ENCODE assay signal across 14 cellular contexts in genomic region chr2:240464514-240465241, GRCh38. TPM values are rescaled to one million over a fixed set of nuclear protein-coding genes. Genes with fewer than 3 reads are reported as not detected.
DNase-seq lines count a peak whose midpoint lies in the region; FAIRE-seq and TF ChIP-seq lines count a peak whose summit lies in the region.
"Had no signal": no experiment of that assay in that cellular context is flagged by ENCODE, and none has a peak within 500 bp of the region (broad histone marks: within the 10 kb centered on the region; RNA-seq: fewer than 3 reads in every experiment).

No MANE protein-coding gene starts in this region.

- no peaks in the 10 kb centered on the region for H3K9me3 Mint-ChIP-seq in T-helper 2 cell treated with Interferon-gamma antibody and Interleukin-4, amounts not matched to agents 5 μg/mL and 100 μg/mL, for 36 hours
- H3K9me3 Mint-ChIP-seq: CD4-positive, alpha-beta T cell had no signal

- H3K4me1 ChIP-seq in right atrium auricular region = no peaks in the 10 kb centered on the region
- H3K4me1 ChIP-seq in small intestine (ENCODE audit: control insufficient read depth in 2 of 2, insufficient read depth in 1 of 2, low read depth in 1 of 2, low read length in 1 of 2) = no peaks in the 10 kb centered on the region
- H3K4me1 ChIP-seq: parathyroid adenoma, vagina had no signal

- 93 to 96% (median 93%) methylated on average over 40 to 43 of the region's 43 CpGs for WGBS in small intestine, 3 donors

- no peak overlapping the region for H3K27ac Mint-ChIP-seq in T-helper 2 cell treated with Interferon-gamma antibody and Interleukin-4, amounts not matched to agents 5 μg/mL and 100 μg/mL, for 36 hours
- H3K27ac Mint-ChIP-seq: CD4-positive, alpha-beta T cell had no signal

- H3K4me3 Mint-ChIP-seq in T-helper 2 cell treated with Interferon-gamma antibody and Interleukin-4, amounts not matched to agents 5 μg/mL and 100 μg/mL, for 36 hours = no peak overlapping the region
- H3K4me3 Mint-ChIP-seq: CD4-positive, alpha-beta T cell had no signal

- no peaks in the 10 kb centered on the region for H3K4me1 Mint-ChIP-seq in T-helper 2 cell treated with Interferon-gamma antibody and Interleukin-4, amounts not matched to agents 5 μg/mL and 100 μg/mL, for 36 hours (ENCODE audit: low read depth)

- FAIRE-seq in small intestine (lab: Jason Lieb, UNC) = no peak
- FAIRE-seq: astrocyte, GM12878 had no signal

- H3K27me3 ChIP-seq in H7 (ENCODE audit: control insufficient read depth, insufficient read depth, low read length) (no peaks in the 10 kb centered on the region), WERI-Rb-1 (ENCODE audit: insufficient read depth, low read depth, severe bottlenecking) (no peaks in the 10 kb centered on the region), right atrium auricular region (no peaks in the 10 kb centered on the region), small intestine (ENCODE audit: control insufficient read depth in 2 of 2, insufficient read depth in 2 of 2, low read length in 2 of 2) (no peaks in the 10 kb centered on the region)
- H3K27me3 ChIP-seq: vagina had no signal

- intact Hi-C loops in posterior vena cava (cut with DNase I) = no loop called here

- DNase-seq in H7 = peak; percentile 33
- peak; percentile 8 for DNase-seq in WERI-Rb-1
- DNase-seq in right atrium auricular region (ENCODE audit: low spot score) = peak; percentile 52
- peak; percentile 78 for DNase-seq in posterior vena cava (ENCODE audit: low spot score)
- no peak for DNase-seq in small intestine
- no peak for DNase-seq in T-helper 2 cell treated with Interferon-gamma antibody and Interleukin-4, amounts not matched to agents 5 μg/mL and 100 μg/mL, for 36 hours (ENCODE audit: low spot score)
- no peak for DNase-seq in HuH-7 (ENCODE audit: low spot score)
- DNase-seq: NCI-H2107 had no signal

- no peaks in the 10 kb centered on the region for H3K9me3 ChIP-seq in WERI-Rb-1 (ENCODE audit: severe bottlenecking)
- H3K9me3 ChIP-seq in right atrium auricular region = no peaks in the 10 kb centered on the region
- H3K9me3 ChIP-seq in small intestine (ENCODE audit: control insufficient read depth, low read depth) = no peaks in the 10 kb centered on the region
- H3K9me3 ChIP-seq: vagina had no signal

- H3K27ac ChIP-seq in WERI-Rb-1 (no peak overlapping the region), right atrium auricular region (no peak overlapping the region), small intestine (ENCODE audit: low read depth in 1 of 2, low read length in 1 of 2) (no peak overlapping the region)
- H3K27ac ChIP-seq: parathyroid adenoma, SK-N-MC, vagina had no signal

- no peak overlapping the region for H3K4me3 ChIP-seq in H7 (ENCODE audit: insufficient read depth, low read depth, low read length)
- H3K4me3 ChIP-seq in WERI-Rb-1 (ENCODE audit: low read depth, low read length) = no peak overlapping the region
- H3K4me3 ChIP-seq in right atrium auricular region = no peak overlapping the region
- H3K4me3 ChIP-seq in small intestine (ENCODE audit: low read depth in 1 of 2, low read length in 2 of 2) = no peak overlapping the region
- H3K4me3 ChIP-seq: GM12878, SK-N-MC, vagina had no signal

- H3K36me3 ChIP-seq in H7 (replicated peaks; ENCODE audit: control insufficient read depth, insufficient read depth, low read length) (peaks cover 3% of the 10 kb centered on the region), WERI-Rb-1 (peaks cover 11% of the 10 kb centered on the region), right atrium auricular region (peaks cover 17% of the 10 kb centered on the region), small intestine (ENCODE audit: control insufficient read depth in 2 of 2, insufficient read depth in 2 of 2, low read length in 2 of 2) (no peaks in the 10 kb centered on the region)

- H3K27me3 Mint-ChIP-seq in T-helper 2 cell treated with Interferon-gamma antibody and Interleukin-4, amounts not matched to agents 5 μg/mL and 100 μg/mL, for 36 hours (ENCODE audit: low read depth) = no peaks in the 10 kb centered on the region
- H3K27me3 Mint-ChIP-seq: CD4-positive, alpha-beta T cell had no signal

- no peaks in the 10 kb centered on the region for H3K36me3 Mint-ChIP-seq in T-helper 2 cell treated with Interferon-gamma antibody and Interleukin-4, amounts not matched to agents 5 μg/mL and 100 μg/mL, for 36 hours (ENCODE audit: low read depth)

- TF ChIP-seq CTCF in WERI-Rb-1 (IDR thresholded peaks at IDR 0.05; ENCODE audit: low read depth, low read length) (no peak), right atrium auricular region (IDR thresholded peaks at IDR 0.05) (no peak)

RNA-seq across cellular contexts. Expression of gene GPC1, which starts 29.2 kb away (rescaled TPM):
- total RNA-seq in H7 (2014; rRNA removed; shearing (Covaris generic)) = 28.4 and 32.0 TPM in 2 replicates
- 100 to 1,000 TPM in 1 of 2 donors, 10 to 100 TPM in 1; 77.4 to 103 TPM for total RNA-seq in right atrium auricular region
- 10 to 100 TPM; 69.5 to 83.1 TPM for total RNA-seq in posterior vena cava
- polyA plus RNA-seq in small intestine = 10 to 100 TPM in 1 of 3 donors, 1 to 10 TPM in 1, under 1 TPM in 1; 0.89 to 15.5 (median 2.7) TPM

Comparison
In these comparisons a context has a peak if more than half of its experiments do, and no peak if none do; other contexts are left out.
1. DNase-seq: peak in H7 (single experiment), WERI-Rb-1 (single experiment), right atrium auricular region (single experiment) and posterior vena cava (single experiment); none in small intestine (single experiment), T-helper 2 cell treated with Interferon-gamma antibody and Interleukin-4, amounts not matched to agents 5 μg/mL and 100 μg/mL, for 36 hours (single experiment) and HuH-7 (single experiment).